In genomic region chr12:107537464-107538119, GRCh38 we compare ENCODE assay signal across 22 cellular contexts.
DNase-seq lines count a peak whose midpoint lies in the region; ATAC-seq, FAIRE-seq and TF ChIP-seq lines count a peak whose summit lies in the region.
"Had no signal": no experiment of that assay in that cellular context is flagged by ENCODE, and none has a peak within 500 bp of the region (broad histone marks: within the 10 kb centered on the region; RNA-seq: fewer than 3 reads in every experiment).

No MANE protein-coding gene starts in this region.

- H3K27ac ChIP-seq in right cardiac atrium (ENCODE audit: low read length): no peak overlapping the region
- H3K27ac ChIP-seq: HL-60 had no signal

- WGBS in right cardiac atrium: 70% methylated on average over 5 of the region's 5 CpGs

- intact Hi-C loops in Right ventricle myocardium superior (cut with DNase I) (no loop called here), right cardiac atrium (cut with DNase I) (no loop called here)

- FAIRE-seq in GM12892 (lab: Jason Lieb, UNC): no peak
- FAIRE-seq: D721Med, GM19239, HepG2, K562 had no signal

- DNase-seq in Right ventricle myocardium superior: no peak
- no peak for DNase-seq in right cardiac atrium
- peak; percentile 39 for DNase-seq in NCI-H69 (lab: John Stamatoyannopoulos, UW)
- DNase-seq in fibroblast of the aortic adventitia (ENCODE audit: low read depth): peak; percentile 15
- DNase-seq in RKO (ENCODE audit: low spot score): no peak
- no peak for DNase-seq in GM12892 (ENCODE audit: insufficient read length)
- DNase-seq: 8988T, AML-193, DMS53, GDM1, HFFc6, NCI-H1694, NCI-H2171, NCI-H524 treated with DMSO at 0.1 percent for 48 hours, SHP77 had no signal

- H3K4me1 ChIP-seq in right cardiac atrium (ENCODE audit: control insufficient read depth, insufficient read depth, low read length): peaks cover 3% of the 10 kb centered on the region

- TF ChIP-seq POLR2A in GM12892 (IDR thresholded peaks at IDR 0.05; ENCODE audit: low read depth, low read length): no peak

- H3K4me3 ChIP-seq in right cardiac atrium (ENCODE audit: low read length) (no peak overlapping the region), fibroblast of the aortic adventitia (ENCODE audit: low read depth, low read length) (no peak overlapping the region)
- H3K4me3 ChIP-seq: K562 had no signal

- TF ChIP-seq CTCF in fibroblast of the aortic adventitia (IDR thresholded peaks at IDR 0.05; ENCODE audit: insufficient read depth, low read length): no peak

- no peaks in the 10 kb centered on the region for H3K9me3 ChIP-seq in right cardiac atrium (ENCODE audit: control insufficient read depth, low read length)

- ATAC-seq in Right ventricle myocardium superior (ENCODE audit: poor library complexity) (peak; percentile 22), right cardiac atrium (no peak), GM21529 (IDR thresholded peaks at IDR 0.05; ENCODE audit: unreplicated experiment) (no peak), HG03432 (IDR thresholded peaks at IDR 0.05; ENCODE audit: unreplicated experiment) (no peak)
- ATAC-seq: HepG2, K562 had no signal

- H3K27me3 ChIP-seq in right cardiac atrium (ENCODE audit: control insufficient read depth, insufficient read depth): no peaks in the 10 kb centered on the region

Comparison
In these comparisons a context has a peak if more than half of its experiments do, and no peak if none do; other contexts are left out.
1. DNase-seq: peak in NCI-H69 (single experiment) and fibroblast of the aortic adventitia (single experiment); none in Right ventricle myocardium superior (single experiment), right cardiac atrium (0 of 3), RKO (single experiment) and GM12892 (single experiment).